In genomic region chr16:68289202-68289601, GRCh38 we compare ENCODE assay signal across 1 cellular context.
TF ChIP-seq lines count a peak whose summit lies in the region.

No MANE protein-coding gene starts in this region.

TF ChIP-seq in GM12878, 131 proteins besides CTCF, POLR2A, EP300 and RAD21:
- TF ChIP-seq ELK1 (IDR thresholded peaks at IDR 0.05; ENCODE audit: low read depth, low read length) (no peak), TCF12 (IDR thresholded peaks at IDR 0.05; ENCODE audit: low read depth, low read length) (no peak), IKZF1 (conservative IDR thresholded peaks at IDR 0.05) (0 out of 2 replicates have a peak, but pooled peaks have one; percentile 18), NBN (IDR thresholded peaks at IDR 0.05) (no peak), MTA3 (IDR thresholded peaks at IDR 0.05; ENCODE audit: borderline replicate concordance, low read length) (no peak), BACH1 (IDR thresholded peaks at IDR 0.05; ENCODE audit: borderline replicate concordance) (no peak)
